ENCODE assay signal across 3 cellular contexts in the genomic region with DNA sequence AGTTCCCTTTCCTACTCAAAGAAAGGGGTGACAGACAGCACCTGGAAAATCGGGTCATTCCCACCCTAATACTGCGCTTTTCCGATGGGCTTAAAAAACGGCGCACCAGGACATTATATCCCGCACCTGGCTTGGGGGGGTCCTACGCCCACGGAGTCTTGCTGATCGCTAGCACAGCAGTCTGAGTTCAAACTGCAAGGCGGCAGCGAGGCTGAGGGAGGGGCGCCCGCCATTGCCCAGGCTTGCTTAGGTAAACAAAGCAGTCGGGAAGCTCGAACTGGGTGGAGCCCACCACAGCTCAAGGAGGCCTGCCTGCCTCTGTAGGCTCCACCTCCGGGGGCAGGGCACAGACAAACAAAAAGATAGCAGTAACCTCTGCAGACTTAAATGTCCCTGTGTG.
A peak's percentile ranks its signal among the peaks of the same experiment; 100 is the strongest.
DNase-seq lines count a peak whose midpoint lies in the region.
"Not testable (repeated sequence)": the region's sequence is repeated elsewhere in the genome, so short reads cannot be mapped to it uniquely, and the experiment has no call there.

No MANE protein-coding gene starts in this region.

- peak; percentile 12 for DNase-seq in NCI-H69 (lab: John Stamatoyannopoulos, UW)
- peak; percentile 1 for DNase-seq in activated gamma-delta T cell (lab: John Stamatoyannopoulos, UW)
- DNase-seq in posterior vena cava (ENCODE audit: low spot score) = peak; percentile 69

- intact Hi-C loops in posterior vena cava (cut with DNase I) = not testable (repeated sequence)

Comparison
In these comparisons a context has a peak if more than half of its experiments do, and no peak if none do; other contexts are left out.
1. DNase-seq: peak in every context shown above with its lines; median percentile 69 in posterior vena cava; 12 in NCI-H69; 1 in activated gamma-delta T cell.